In the genomic region with DNA sequence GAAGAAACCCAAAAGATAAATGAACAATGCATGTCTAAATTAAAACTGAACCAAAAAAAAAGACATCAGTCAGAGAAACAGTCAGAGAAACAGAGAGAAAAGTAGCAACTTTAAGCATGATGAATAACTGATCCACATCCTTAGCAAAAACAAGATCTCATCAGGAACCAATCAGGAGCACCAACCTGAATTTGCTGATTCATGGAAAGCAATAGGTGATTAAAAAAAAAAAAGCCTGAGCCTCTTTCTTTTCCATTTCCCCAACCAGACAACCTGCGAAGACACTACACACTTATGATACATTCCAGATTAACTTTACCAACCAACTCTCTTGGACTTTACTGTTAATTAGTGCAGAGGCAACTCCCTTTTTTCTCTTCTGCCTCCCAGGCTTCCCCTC, we compare ENCODE assay signal across 3 cellular contexts.
TF ChIP-seq lines count a peak whose summit lies in the region.

No MANE protein-coding gene starts in this region.

TF ChIP-seq in HepG2, 621 proteins besides CTCF, POLR2A, EP300 and RAD21:
- TF ChIP-seq FOXA1 (IDR thresholded peaks at IDR 0.05) (no peak), FOXA1 (CRISPR knock-in tag; IDR thresholded peaks at IDR 0.05) (no peak), MAFK (conservative IDR thresholded peaks at IDR 0.05 in 1 of 2, IDR thresholded peaks at IDR 0.05 in 1 of 2; ENCODE audit: low read length in 2 of 2) (peak in 1 of 2 experiments; percentile 55; a peak in 3 of 4 replicates), MAFF (IDR thresholded peaks at IDR 0.05; ENCODE audit: low read depth, low read length) (0 out of 2 replicates have a peak, but pooled peaks have one; percentile 35), MED13 (CRISPR knock-in tag; IDR thresholded peaks at IDR 0.05) (no peak), MTF2 (CRISPR knock-in tag; IDR thresholded peaks at IDR 0.05; ENCODE audit: borderline replicate concordance) (no peak)
- TF ChIP-seq, protein P1, sequence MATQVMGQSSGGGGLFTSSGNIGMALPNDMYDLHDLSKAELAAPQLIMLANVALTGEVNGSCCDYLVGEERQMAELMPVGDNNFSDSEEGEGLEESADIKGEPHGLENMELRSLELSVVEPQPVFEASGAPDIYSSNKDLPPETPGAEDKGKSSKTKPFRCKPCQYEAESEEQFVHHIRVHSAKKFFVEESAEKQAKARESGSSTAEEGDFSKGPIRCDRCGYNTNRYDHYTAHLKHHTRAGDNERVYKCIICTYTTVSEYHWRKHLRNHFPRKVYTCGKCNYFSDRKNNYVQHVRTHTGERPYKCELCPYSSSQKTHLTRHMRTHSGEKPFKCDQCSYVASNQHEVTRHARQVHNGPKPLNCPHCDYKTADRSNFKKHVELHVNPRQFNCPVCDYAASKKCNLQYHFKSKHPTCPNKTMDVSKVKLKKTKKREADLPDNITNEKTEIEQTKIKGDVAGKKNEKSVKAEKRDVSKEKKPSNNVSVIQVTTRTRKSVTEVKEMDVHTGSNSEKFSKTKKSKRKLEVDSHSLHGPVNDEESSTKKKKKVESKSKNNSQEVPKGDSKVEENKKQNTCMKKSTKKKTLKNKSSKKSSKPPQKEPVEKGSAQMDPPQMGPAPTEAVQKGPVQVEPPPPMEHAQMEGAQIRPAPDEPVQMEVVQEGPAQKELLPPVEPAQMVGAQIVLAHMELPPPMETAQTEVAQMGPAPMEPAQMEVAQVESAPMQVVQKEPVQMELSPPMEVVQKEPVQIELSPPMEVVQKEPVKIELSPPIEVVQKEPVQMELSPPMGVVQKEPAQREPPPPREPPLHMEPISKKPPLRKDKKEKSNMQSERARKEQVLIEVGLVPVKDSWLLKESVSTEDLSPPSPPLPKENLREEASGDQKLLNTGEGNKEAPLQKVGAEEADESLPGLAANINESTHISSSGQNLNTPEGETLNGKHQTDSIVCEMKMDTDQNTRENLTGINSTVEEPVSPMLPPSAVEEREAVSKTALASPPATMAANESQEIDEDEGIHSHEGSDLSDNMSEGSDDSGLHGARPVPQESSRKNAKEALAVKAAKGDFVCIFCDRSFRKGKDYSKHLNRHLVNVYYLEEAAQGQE (IDR thresholded peaks at IDR 0.05; ENCODE audit: borderline replicate concordance in 1 of 2, low read depth in 1 of 2, low read length in 2 of 2) = no peak

TF ChIP-seq in GM23338, 12 proteins besides CTCF, POLR2A, EP300 and RAD21 (continues in another document):
- no peak for TF ChIP-seq ZNF114 (CRISPR knock-in tag; IDR thresholded peaks at IDR 0.05)
- TF ChIP-seq, protein P2, sequence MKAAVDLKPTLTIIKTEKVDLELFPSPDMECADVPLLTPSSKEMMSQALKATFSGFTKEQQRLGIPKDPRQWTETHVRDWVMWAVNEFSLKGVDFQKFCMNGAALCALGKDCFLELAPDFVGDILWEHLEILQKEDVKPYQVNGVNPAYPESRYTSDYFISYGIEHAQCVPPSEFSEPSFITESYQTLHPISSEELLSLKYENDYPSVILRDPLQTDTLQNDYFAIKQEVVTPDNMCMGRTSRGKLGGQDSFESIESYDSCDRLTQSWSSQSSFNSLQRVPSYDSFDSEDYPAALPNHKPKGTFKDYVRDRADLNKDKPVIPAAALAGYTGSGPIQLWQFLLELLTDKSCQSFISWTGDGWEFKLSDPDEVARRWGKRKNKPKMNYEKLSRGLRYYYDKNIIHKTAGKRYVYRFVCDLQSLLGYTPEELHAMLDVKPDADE (IDR thresholded peaks at IDR 0.05) = no peak
- TF ChIP-seq POLR2AphosphoS5 (IDR thresholded peaks at IDR 0.05; ENCODE audit: low read depth) = no peak
- TF ChIP-seq EZH2phosphoT487 (IDR thresholded peaks at IDR 0.05; ENCODE audit: unreplicated experiment) = no peak
- no peak for TF ChIP-seq STAT1 (IDR thresholded peaks at IDR 0.05; ENCODE audit: unreplicated experiment)
- no peak for TF ChIP-seq CREB1 (CRISPR knock-in tag; IDR thresholded peaks at IDR 0.05; ENCODE audit: low read depth)
- TF ChIP-seq, protein P1 (IDR thresholded peaks at IDR 0.05; ENCODE audit: unreplicated experiment) = no peak
- TF ChIP-seq JUNB (IDR thresholded peaks at IDR 0.05; ENCODE audit: unreplicated experiment) = no peak
- no peak for TF ChIP-seq EZH2 (IDR thresholded peaks at IDR 0.05; ENCODE audit: low read depth, unreplicated experiment)

TF ChIP-seq in K562, 482 proteins besides CTCF, POLR2A, EP300 and RAD21:
- TF ChIP-seq LEF1 (IDR thresholded peaks at IDR 0.05) (no peak), MAFF (IDR thresholded peaks at IDR 0.05; ENCODE audit: low read length) (0 out of 2 replicates have a peak, but pooled peaks have one; percentile 13), ZNF316 (IDR thresholded peaks at IDR 0.05) (peak; percentile 78), MAFG (tag; conservative IDR thresholded peaks at IDR 0.05) (peak; percentile 57), C11orf30 (IDR thresholded peaks at IDR 0.05; ENCODE audit: low read depth) (peak; percentile 49; the same call in 1 of the 2 replicates)
TF ChIP-seq in K562: peak in this region for 4.
